In the genomic region with DNA sequence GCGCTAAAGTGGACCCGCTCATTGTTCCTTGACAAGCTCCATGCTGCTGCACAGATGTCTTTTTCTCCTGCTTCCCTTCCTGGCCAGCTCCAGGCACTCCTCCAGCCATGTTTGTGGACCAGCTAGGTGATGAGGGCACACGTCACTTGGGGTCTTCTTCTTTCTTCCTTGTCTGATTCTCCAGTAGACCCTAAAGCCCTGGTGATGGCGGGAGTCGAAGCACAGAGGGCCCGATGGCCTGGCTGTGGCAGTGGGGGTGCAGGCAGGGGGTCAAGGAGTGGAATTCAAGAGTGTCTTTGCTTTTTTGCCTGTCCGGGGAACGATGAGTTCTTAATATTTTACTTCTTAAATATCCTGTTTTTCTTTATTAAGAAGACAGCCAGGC, we compare ENCODE assay signal across 27 cellular contexts. TPM values are rescaled to one million over a fixed set of nuclear protein-coding genes. Genes with fewer than 3 reads are reported as not detected.
A peak's percentile ranks its signal among the peaks of the same experiment; 100 is the strongest.
DNase-seq lines count a peak whose midpoint lies in the region; ATAC-seq and TF ChIP-seq lines count a peak whose summit lies in the region.
"Had no signal": no experiment of that assay in that cellular context is flagged by ENCODE, and none has a peak within 500 bp of the region (broad histone marks: within the 10 kb centered on the region; RNA-seq: fewer than 3 reads in every experiment).

No MANE protein-coding gene starts in this region.

- H3K9ac ChIP-seq in Karpas-422 (ENCODE audit: low read length), result peak overlapping the region; percentile 58

- H3K27ac Mint-ChIP-seq in memory B cell, result peak overlapping the region; percentile 93
- peak overlapping the region; percentile 96 for H3K27ac Mint-ChIP-seq in stimulated activated naive B cell treated with anti-CD40 and anti-IgM and Interleukin-4, amounts not matched to agents 10 μg/mL and 1 μg/mL and 100 μg/mL, for 72 hours
- H3K27ac Mint-ChIP-seq in activated T-helper 2 cell treated with anti-CD3 and anti-CD28 coated beads, Interferon-gamma antibody, Interleukin-2, Interleukin-4, amounts not matched to agents 10 μg/mL and 5 μg/mL and 100 μg/mL, durations not matched to agents 14 hours and 24 hours and 36 hours, result no peak overlapping the region
- H3K27ac Mint-ChIP-seq: dendritic cell treated with granulocyte-macrophage colony-stimulating factor and Interleukin-4, amounts not matched to agents 40 ng/mL and 50 ng/mL, for 4 days; mesothelial cell of epicardium; natural killer cell treated with Interleukin-12 subunit alpha and Interleukin-12 subunit beta and Interleukin-15 and Interleukin-18, amount 100 ng/mL, for 72 hours had no signal

- TF ChIP-seq CTCF in GM10266 (IDR thresholded peaks at IDR 0.05; ENCODE audit: control insufficient read depth, insufficient read depth, low read depth, missing control alignments), result no peak

- H3K9me3 Mint-ChIP-seq in memory B cell, result no peaks in the 10 kb centered on the region
- H3K9me3 Mint-ChIP-seq in stimulated activated naive B cell treated with anti-CD40 and anti-IgM and Interleukin-4, amounts not matched to agents 10 μg/mL and 1 μg/mL and 100 μg/mL, for 72 hours, result no peaks in the 10 kb centered on the region
- H3K9me3 Mint-ChIP-seq in activated T-helper 2 cell treated with anti-CD3 and anti-CD28 coated beads, Interferon-gamma antibody, Interleukin-2, Interleukin-4, amounts not matched to agents 10 μg/mL and 5 μg/mL and 100 μg/mL, durations not matched to agents 14 hours and 24 hours and 36 hours, result no peaks in the 10 kb centered on the region
- H3K9me3 Mint-ChIP-seq: dendritic cell treated with granulocyte-macrophage colony-stimulating factor and Interleukin-4, amounts not matched to agents 40 ng/mL and 50 ng/mL, for 4 days; mesothelial cell of epicardium; natural killer cell treated with Interleukin-12 subunit alpha and Interleukin-12 subunit beta and Interleukin-15 and Interleukin-18, amount 100 ng/mL, for 72 hours had no signal

- H3K27me3 ChIP-seq in Karpas-422 (ENCODE audit: low read length), result no peaks in the 10 kb centered on the region
- H3K27me3 ChIP-seq: left lung, right lobe of liver, upper lobe of left lung had no signal

- peaks cover 46% of the 10 kb centered on the region for H3K4me1 Mint-ChIP-seq in memory B cell
- peaks cover 49 to 77% of the 10 kb centered on the region in 2 donors for H3K4me1 Mint-ChIP-seq in stimulated activated naive B cell treated with anti-CD40 and anti-IgM and Interleukin-4, amounts not matched to agents 10 μg/mL and 1 μg/mL and 100 μg/mL, for 72 hours
- peaks cover 11% of the 10 kb centered on the region for H3K4me1 Mint-ChIP-seq in activated T-helper 2 cell treated with anti-CD3 and anti-CD28 coated beads, Interferon-gamma antibody, Interleukin-2, Interleukin-4, amounts not matched to agents 10 μg/mL and 5 μg/mL and 100 μg/mL, durations not matched to agents 14 hours and 24 hours and 36 hours (ENCODE audit: low read depth)
- H3K4me1 Mint-ChIP-seq: mesothelial cell of epicardium had no signal

- peaks cover 87% of the 10 kb centered on the region for H3K4me1 ChIP-seq in Karpas-422 (ENCODE audit: low read length)
- H3K4me1 ChIP-seq: right lobe of liver had no signal

- H4K20me1 ChIP-seq in Karpas-422 (ENCODE audit: insufficient read depth, low read depth, low read length), result no peaks in the 10 kb centered on the region

- H3K9me3 ChIP-seq in Karpas-422 (ENCODE audit: low read length), result no peaks in the 10 kb centered on the region
- H3K9me3 ChIP-seq: left lung, right lobe of liver, upper lobe of left lung had no signal

- H3K79me2 ChIP-seq in Karpas-422 (ENCODE audit: low read length), result peaks cover 38% of the 10 kb centered on the region

- H3K27me3 Mint-ChIP-seq in memory B cell, result no peaks in the 10 kb centered on the region
- H3K27me3 Mint-ChIP-seq in stimulated activated naive B cell treated with anti-CD40 and anti-IgM and Interleukin-4, amounts not matched to agents 10 μg/mL and 1 μg/mL and 100 μg/mL, for 72 hours, result no peaks in the 10 kb centered on the region
- H3K27me3 Mint-ChIP-seq in activated T-helper 2 cell treated with anti-CD3 and anti-CD28 coated beads, Interferon-gamma antibody, Interleukin-2, Interleukin-4, amounts not matched to agents 10 μg/mL and 5 μg/mL and 100 μg/mL, durations not matched to agents 14 hours and 24 hours and 36 hours (ENCODE audit: low read depth), result no peaks in the 10 kb centered on the region
- H3K27me3 Mint-ChIP-seq: dendritic cell treated with granulocyte-macrophage colony-stimulating factor and Interleukin-4, amounts not matched to agents 40 ng/mL and 50 ng/mL, for 4 days; natural killer cell treated with Interleukin-12 subunit alpha and Interleukin-12 subunit beta and Interleukin-15 and Interleukin-18, amount 100 ng/mL, for 72 hours had no signal

- no peak for ATAC-seq in memory B cell (ENCODE audit: low read depth)
- ATAC-seq in stimulated activated naive B cell treated with anti-CD40 and anti-IgM and Interleukin-4, amounts not matched to agents 10 μg/mL and 1 μg/mL and 100 μg/mL, for 72 hours (replicated peaks), result no peak
- ATAC-seq: left lung; natural killer cell treated with Interleukin-12 subunit alpha and Interleukin-12 subunit beta and Interleukin-15 and Interleukin-18, amount 100 ng/mL, for 72 hours; right lobe of liver had no signal

- H3K9me2 ChIP-seq in Karpas-422 (replicated peaks; ENCODE audit: insufficient read depth, low read length), result no peaks in the 10 kb centered on the region

- peak overlapping the region; percentile 93 for H3K27ac ChIP-seq in Karpas-422 (ENCODE audit: low read length)
- H3K27ac ChIP-seq: left lung, PC-9, right lobe of liver, upper lobe of left lung had no signal

- H2AFZ ChIP-seq in Karpas-422 (ENCODE audit: low read length), result no peak overlapping the region
- H2AFZ ChIP-seq: PC-9 had no signal

- intact Hi-C loops in activated T-helper 2 cell treated with anti-CD3 and anti-CD28 coated beads, Interferon-gamma antibody, Interleukin-2, Interleukin-4, amounts not matched to agents 10 μg/mL and 5 μg/mL and 100 μg/mL, durations not matched to agents 14 hours and 24 hours and 36 hours (cut with micrococcal nuclease), result no loop called here

- peaks cover 53% of the 10 kb centered on the region for H3K36me3 ChIP-seq in Karpas-422 (ENCODE audit: insufficient read depth, low read length)
- H3K36me3 ChIP-seq: right lobe of liver had no signal

- no peak overlapping the region for H3K4me3 ChIP-seq in Karpas-422 (ENCODE audit: low read length)
- H3K4me3 ChIP-seq: left lung, PC-9, right lobe of liver, upper lobe of left lung had no signal

- peaks cover 21% of the 10 kb centered on the region for H3K36me3 Mint-ChIP-seq in memory B cell
- peaks cover 65 to 69% of the 10 kb centered on the region in 2 donors for H3K36me3 Mint-ChIP-seq in stimulated activated naive B cell treated with anti-CD40 and anti-IgM and Interleukin-4, amounts not matched to agents 10 μg/mL and 1 μg/mL and 100 μg/mL, for 72 hours
- peaks cover 62% of the 10 kb centered on the region for H3K36me3 Mint-ChIP-seq in activated T-helper 2 cell treated with anti-CD3 and anti-CD28 coated beads, Interferon-gamma antibody, Interleukin-2, Interleukin-4, amounts not matched to agents 10 μg/mL and 5 μg/mL and 100 μg/mL, durations not matched to agents 14 hours and 24 hours and 36 hours (ENCODE audit: low read depth)

- peak overlapping the region; percentile 41 for H3K4me3 Mint-ChIP-seq in memory B cell
- peak overlapping the region; percentile 41 to 43 for H3K4me3 Mint-ChIP-seq in stimulated activated naive B cell treated with anti-CD40 and anti-IgM and Interleukin-4, amounts not matched to agents 10 μg/mL and 1 μg/mL and 100 μg/mL, for 72 hours
- no peak overlapping the region for H3K4me3 Mint-ChIP-seq in activated T-helper 2 cell treated with anti-CD3 and anti-CD28 coated beads, Interferon-gamma antibody, Interleukin-2, Interleukin-4, amounts not matched to agents 10 μg/mL and 5 μg/mL and 100 μg/mL, durations not matched to agents 14 hours and 24 hours and 36 hours (ENCODE audit: low read depth)
- H3K4me3 Mint-ChIP-seq: dendritic cell treated with granulocyte-macrophage colony-stimulating factor and Interleukin-4, amounts not matched to agents 40 ng/mL and 50 ng/mL, for 4 days; mesothelial cell of epicardium; natural killer cell treated with Interleukin-12 subunit alpha and Interleukin-12 subunit beta and Interleukin-15 and Interleukin-18, amount 100 ng/mL, for 72 hours had no signal

- H3K4me2 ChIP-seq in Karpas-422 (ENCODE audit: low read depth, low read length, poor library complexity, severe bottlenecking), result peak overlapping the region; percentile 73
- H3K4me2 ChIP-seq: PC-9 had no signal

- DNase-seq in activated effector memory CD4-positive, alpha-beta T cell treated with anti-CD3 and anti-CD28 coated beads, Interleukin-2, amount 50 U/mL, for 16 hours, result peak; percentile 28
- no peak for DNase-seq in activated effector memory CD4-positive, alpha-beta T cell treated with Interleukin-2 at 50 U/mL for 16 hours
- DNase-seq in Karpas-422, result no peak
- DNase-seq in memory B cell (ENCODE audit: low spot score in 2 of 2), result no peak
- no peak for DNase-seq in stimulated activated naive B cell treated with anti-CD40 and anti-IgM and Interleukin-4, amounts not matched to agents 10 μg/mL and 1 μg/mL and 100 μg/mL, for 72 hours
- DNase-seq in activated T-helper 2 cell treated with anti-CD3 and anti-CD28 coated beads, Interferon-gamma antibody, Interleukin-2, Interleukin-4, amounts not matched to agents 10 μg/mL and 5 μg/mL and 100 μg/mL, durations not matched to agents 14 hours and 24 hours and 36 hours (ENCODE audit: low spot score), result no peak
- no peak for DNase-seq in GM10266 (ENCODE audit: extremely low spot score)
- DNase-seq in NCI-H1417 (lab: John Stamatoyannopoulos, UW), result no peak
- DNase-seq: activated CD4-positive, CD25-positive, alpha-beta regulatory T cell treated with anti-CD3 and anti-CD28 coated beads, Interleukin-2, amount 50 U/mL, for 72 hours; anterior cingulate cortex; COR-L47; DMS79; GF-D8; hypothalamus; KG1; left lung; NCI-H1436; NCI-H524; PC-9; right lobe of liver; Right ventricle myocardium superior; stimulated activated CD4-positive, alpha-beta T cell treated with anti-CD3 and anti-CD28 coated beads, Interleukin-4, amount 100 ng/mL, for 4 hours had no signal

RNA-seq across cellular contexts. Expression of a gene that starts 23.0 kb away (rescaled TPM):
- total RNA-seq in Karpas-422 (2014; rRNA removed; shearing (Covaris generic); ENCODE audit: low replicate concordance), result 7.7 and 16.7 TPM in 2 replicates
- 0.44 and 0.55 TPM in 2 replicates for total RNA-seq in activated T-helper 2 cell treated with anti-CD3 and anti-CD28 coated beads, Interferon-gamma antibody, Interleukin-2, Interleukin-4, amounts not matched to agents 10 μg/mL and 5 μg/mL and 100 μg/mL, durations not matched to agents 14 hours and 24 hours and 36 hours
- total RNA-seq: HT1080, Right ventricle myocardium superior had no signal
